Comparison of ENCODE assay signal across 30 cellular contexts in genomic region chr7:156470399-156471320, GRCh38.
"Had no signal": no experiment of that assay in that cellular context is flagged by ENCODE, and none has a peak within 500 bp of the region (broad histone marks: within the 10 kb centered on the region; RNA-seq: fewer than 3 reads in every experiment).

No MANE protein-coding gene starts in this region.

- H3K9me3 ChIP-seq: adrenal gland, body of pancreas, mucosa of descending colon, neutrophil, ovary, sigmoid colon, suprapubic skin, uterus had no signal

- H3K36me3 Mint-ChIP-seq: activated naive CD8-positive, alpha-beta T cell treated with anti-CD3 and anti-CD28 coated beads for 36 hours; natural killer cell treated with Interleukin-12 subunit alpha and Interleukin-12 subunit beta and Interleukin-15 and Interleukin-18, amount 100 ng/mL, for 72 hours had no signal

- H3K4me1 Mint-ChIP-seq: activated CD4-positive, alpha-beta T cell treated with anti-CD3 and anti-CD28 coated beads for 36 hours; activated naive CD8-positive, alpha-beta T cell treated with anti-CD3 and anti-CD28 coated beads for 36 hours had no signal

- H3K27ac ChIP-seq: adrenal gland, body of pancreas, coronary artery, dorsolateral prefrontal cortex, neutrophil, ovary, sigmoid colon, suprapubic skin, uterus had no signal

- DNase-seq: activated CD4-positive, alpha-beta T cell treated with anti-CD3 and anti-CD28 coated beads for 36 hours; activated CD4-positive, CD25-positive, alpha-beta regulatory T cell; activated naive CD4-positive, alpha-beta T cell; activated naive CD8-positive, alpha-beta T cell treated with anti-CD3 and anti-CD28 coated beads for 36 hours; activated T-cell treated with anti-CD3 and anti-CD28 coated beads for 4 hours; activated T-cell treated with anti-CD3 and anti-CD28 coated beads, Interleukin-2, amount 50 U/mL, for 72 hours; adrenal gland; aorta; body of pancreas; cerebellar nuclear complex; dorsolateral prefrontal cortex; effector memory CD4-positive, alpha-beta T cell; left cardiac atrium; left ventricle myocardium superior; mucosa of descending colon; ovary; sigmoid colon; small intestine; stimulated activated CD4-positive, alpha-beta T cell treated with anti-CD3 and anti-CD28 coated beads, Interleukin-15, amount 100 ng/mL, for 24 hours; stimulated activated CD4-positive, alpha-beta T cell treated with anti-CD3 and anti-CD28 coated beads, Interleukin-2, amount 100 ng/mL, for 24 hours; stimulated activated naive CD4-positive, alpha-beta T cell; T-helper 1 cell; trophoblast cell; uterus had no signal

- H3K4me3 Mint-ChIP-seq: activated CD4-positive, alpha-beta T cell treated with anti-CD3 and anti-CD28 coated beads for 36 hours; activated naive CD8-positive, alpha-beta T cell treated with anti-CD3 and anti-CD28 coated beads for 36 hours; activated T-cell treated with anti-CD3 and anti-CD28 coated beads, Interleukin-2, amount 50 U/mL, for 72 hours; natural killer cell treated with Interleukin-12 subunit alpha and Interleukin-12 subunit beta and Interleukin-15 and Interleukin-18, amount 100 ng/mL, for 72 hours; T-helper 2 cell treated with Interferon-gamma antibody and Interleukin-4, amounts not matched to agents 5 μg/mL and 100 μg/mL, for 36 hours had no signal

- H3K36me3 ChIP-seq: adrenal gland, neutrophil, ovary, suprapubic skin, uterus had no signal

- H3K27ac Mint-ChIP-seq: activated CD4-positive, alpha-beta T cell treated with anti-CD3 and anti-CD28 coated beads for 36 hours; activated naive CD8-positive, alpha-beta T cell treated with anti-CD3 and anti-CD28 coated beads for 36 hours; activated T-cell treated with anti-CD3 and anti-CD28 coated beads, Interleukin-2, amount 50 U/mL, for 72 hours; natural killer cell treated with Interleukin-12 subunit alpha and Interleukin-12 subunit beta and Interleukin-15 and Interleukin-18, amount 100 ng/mL, for 72 hours; progenitor cell of endocrine pancreas; T-helper 2 cell treated with Interferon-gamma antibody and Interleukin-4, amounts not matched to agents 5 μg/mL and 100 μg/mL, for 36 hours had no signal

- H3K27me3 ChIP-seq: adrenal gland, body of pancreas, ovary, sigmoid colon, suprapubic skin, uterus had no signal

- H3K4me3 ChIP-seq: adrenal gland, body of pancreas, coronary artery, dorsolateral prefrontal cortex, mucosa of descending colon, ovary, sigmoid colon, suprapubic skin, uterus had no signal

- ATAC-seq: activated CD4-positive, alpha-beta T cell treated with anti-CD3 and anti-CD28 coated beads for 36 hours; activated T-cell treated with anti-CD3 and anti-CD28 coated beads, Interleukin-2, amount 50 U/mL, for 72 hours; body of pancreas; left cardiac atrium; left ventricle myocardium superior; mucosa of descending colon had no signal

- H3K4me1 ChIP-seq: body of pancreas, uterus had no signal

- H3K9me3 Mint-ChIP-seq: activated naive CD8-positive, alpha-beta T cell treated with anti-CD3 and anti-CD28 coated beads for 36 hours; activated T-cell treated with anti-CD3 and anti-CD28 coated beads, Interleukin-2, amount 50 U/mL, for 72 hours; natural killer cell treated with Interleukin-12 subunit alpha and Interleukin-12 subunit beta and Interleukin-15 and Interleukin-18, amount 100 ng/mL, for 72 hours; T-helper 2 cell treated with Interferon-gamma antibody and Interleukin-4, amounts not matched to agents 5 μg/mL and 100 μg/mL, for 36 hours had no signal
